8 cellular contexts compared by ENCODE assay signal in the genomic region with DNA sequence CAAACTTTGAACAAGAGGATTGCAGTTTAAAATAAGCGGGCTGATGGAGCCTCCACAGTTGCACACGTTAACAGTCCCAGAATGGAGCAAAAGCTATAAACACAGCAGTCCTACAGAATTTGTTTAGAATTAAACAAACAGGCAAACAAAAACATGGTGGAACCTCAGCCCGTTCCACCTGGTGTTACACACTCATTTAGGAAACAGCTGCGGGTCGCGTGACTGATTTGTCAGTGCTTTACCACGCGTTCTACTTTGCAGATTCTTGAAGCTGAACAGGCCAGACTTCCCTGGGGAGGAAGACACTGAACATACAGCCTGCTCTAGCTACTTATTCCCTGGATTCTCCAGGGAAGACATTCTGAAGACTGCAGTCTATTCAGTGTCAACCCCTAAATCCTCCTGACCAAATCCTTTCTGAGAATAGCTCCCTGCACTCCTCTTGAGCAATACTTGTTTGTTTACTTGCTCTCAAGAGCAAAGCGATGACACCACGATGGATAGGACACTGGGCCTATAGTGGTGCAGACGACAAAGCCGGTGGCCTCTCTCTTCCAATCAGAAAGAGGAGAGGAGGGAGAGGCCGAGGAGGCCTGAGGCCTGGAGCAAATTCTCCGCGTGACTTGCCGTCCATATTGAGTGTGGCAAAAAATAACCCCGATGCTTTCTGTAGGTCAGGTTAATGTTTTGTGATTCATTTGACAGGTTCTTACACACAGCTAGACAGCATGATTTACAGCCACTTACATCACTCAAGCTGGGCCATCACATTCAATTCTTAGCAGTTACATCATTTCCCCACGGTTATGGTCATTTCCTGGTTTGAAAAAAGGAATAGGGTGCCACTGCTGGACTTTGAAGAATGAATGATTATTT. TPM values are rescaled to one million over a fixed set of nuclear protein-coding genes. Genes with fewer than 3 reads are reported as not detected.
DNase-seq lines count a peak whose midpoint lies in the region; ATAC-seq and TF ChIP-seq lines count a peak whose summit lies in the region.

No MANE protein-coding gene starts in this region.

- peak overlapping the region; percentile 91 for H3K27ac ChIP-seq in CD4-positive, CD25-positive, alpha-beta regulatory T cell (ENCODE audit: insufficient read depth, low read length, poor library complexity, severe bottlenecking)
- H3K27ac ChIP-seq in dorsolateral prefrontal cortex = peak overlapping the region; percentile 89 to 100 (median 97)
- peak overlapping the region; percentile 99 for H3K27ac ChIP-seq in liver (ENCODE audit: low read depth in 1 of 2, low read length in 2 of 2)

- peak overlapping the region; percentile 98 to 99 (median 99) for H3K27ac Mint-ChIP-seq in CD4-positive, CD25-positive, alpha-beta regulatory T cell

- peaks cover 5% of the 10 kb centered on the region for H3K27me3 Mint-ChIP-seq in CD4-positive, CD25-positive, alpha-beta regulatory T cell

- H3K36me3 Mint-ChIP-seq in CD4-positive, CD25-positive, alpha-beta regulatory T cell = peaks cover 5% of the 10 kb centered on the region

- peak in 12 of 56 donors; percentile 7 to 39 (median 24) for TF ChIP-seq CTCF in dorsolateral prefrontal cortex (IDR thresholded peaks at IDR 0.05 in 54 of 56, conservative IDR thresholded peaks at IDR 0.05 in 2 of 56; ENCODE audit: low read depth in 1 of 56, partially characterized antibody in 56 of 56)
- no peak for TF ChIP-seq CTCF in liver (IDR thresholded peaks at IDR 0.05; ENCODE audit: low read depth, low read length, missing input control)

- peak overlapping the region; percentile 76 for H3K4me3 ChIP-seq in CD4-positive, CD25-positive, alpha-beta regulatory T cell (ENCODE audit: low read depth, low read length)
- H3K4me3 ChIP-seq in dorsolateral prefrontal cortex (peak overlapping the region in 58 of 59 donors; percentile 20 to 68 (median 47)), liver (ENCODE audit: low read depth in 1 of 3, low read length in 3 of 3) (peak overlapping the region in 1 of 3 donors; percentile 14)

- peaks cover 13 to 56% (median 35%) of the 10 kb centered on the region in 4 donors for H3K4me1 Mint-ChIP-seq in CD4-positive, CD25-positive, alpha-beta regulatory T cell

- no peaks in the 10 kb centered on the region for H3K9me3 ChIP-seq in CD4-positive, CD25-positive, alpha-beta regulatory T cell (ENCODE audit: control insufficient read depth in 2 of 2, low read length in 2 of 2)
- H3K9me3 ChIP-seq in liver (ENCODE audit: control insufficient read depth in 4 of 4, low read length in 3 of 4) = no peaks in the 10 kb centered on the region

- peaks cover 0 to 3% (median 0%) of the 10 kb centered on the region in 7 donors for H3K9me3 Mint-ChIP-seq in CD4-positive, CD25-positive, alpha-beta regulatory T cell

- 10% methylated on average over 18 of the region's 18 CpGs for WGBS in liver

- H3K36me3 ChIP-seq in CD4-positive, CD25-positive, alpha-beta regulatory T cell (ENCODE audit: control insufficient read depth, insufficient read depth, low read length) = no peaks in the 10 kb centered on the region
- H3K36me3 ChIP-seq in liver (ENCODE audit: control insufficient read depth in 4 of 4, insufficient read depth in 3 of 4, low read depth in 1 of 4, low read length in 3 of 4) = no peaks in the 10 kb centered on the region

- intact Hi-C loops in dorsolateral prefrontal cortex (cut with DNase I) = loop anchor here in 1 of 2 donors (10.0 kb wide), 1 partner anchor 823 kb away; a partner anchor contains a TSS

- ATAC-seq in CD4-positive, CD25-positive, alpha-beta regulatory T cell (ENCODE audit: low read depth in 2 of 2) = peak; percentile 73 to 74
- peak; percentile 49 for ATAC-seq in GM19463 (IDR thresholded peaks at IDR 0.05; ENCODE audit: unreplicated experiment)

- H3K27me3 ChIP-seq in CD4-positive, CD25-positive, alpha-beta regulatory T cell (ENCODE audit: control insufficient read depth, insufficient read depth, low read length) = no peaks in the 10 kb centered on the region
- H3K27me3 ChIP-seq in dorsolateral prefrontal cortex (no peaks in the 10 kb centered on the region), liver (ENCODE audit: control insufficient read depth in 4 of 4, insufficient read depth in 4 of 4, low read length in 3 of 4) (no peaks in the 10 kb centered on the region)

- peak; percentile 84 to 98 (median 92) for DNase-seq in CD4-positive, CD25-positive, alpha-beta regulatory T cell
- peak; percentile 92 for DNase-seq in HK-2 (ENCODE audit: unreplicated experiment)
- peak; percentile 98 for DNase-seq in NCI-H82 (lab: John Stamatoyannopoulos, UW)
- DNase-seq in activated CD4-positive, alpha-beta T cell treated with anti-CD3 and anti-CD28 coated beads, Interleukin-2, amount 50 U/mL, for 48 hours = peak; percentile 81 to 86
- DNase-seq in dorsolateral prefrontal cortex = peak; percentile 78 to 98 (median 95)
- DNase-seq in stimulated activated CD4-positive, alpha-beta T cell treated with anti-CD3 and anti-CD28 coated beads, Interleukin-4, amount 100 ng/mL, for 24 hours = peak; percentile 90

- H3K9ac ChIP-seq in liver (ENCODE audit: low read depth in 1 of 2, low read length in 2 of 2) = peak overlapping the region; percentile 10 to 88

- peaks cover 44% of the 10 kb centered on the region for H3K4me1 ChIP-seq in CD4-positive, CD25-positive, alpha-beta regulatory T cell (ENCODE audit: control insufficient read depth, insufficient read depth, low read length, poor library complexity, severe bottlenecking)
- H3K4me1 ChIP-seq in liver (ENCODE audit: control insufficient read depth in 4 of 4, insufficient read depth in 4 of 4, low read length in 3 of 4) = peaks cover 4 to 27% (median 16%) of the 10 kb centered on the region in 4 donors

- no peak for TF ChIP-seq RAD21 in liver (IDR thresholded peaks at IDR 0.05)

- peak overlapping the region; percentile 61 to 86 (median 82) for H3K4me3 Mint-ChIP-seq in CD4-positive, CD25-positive, alpha-beta regulatory T cell

TF ChIP-seq in liver, 16 proteins besides CTCF, POLR2A, EP300 and RAD21 (continues in another document):
- TF ChIP-seq NR2F2 (IDR thresholded peaks at IDR 0.05) = peak; percentile 76
- TF ChIP-seq, protein P1, sequence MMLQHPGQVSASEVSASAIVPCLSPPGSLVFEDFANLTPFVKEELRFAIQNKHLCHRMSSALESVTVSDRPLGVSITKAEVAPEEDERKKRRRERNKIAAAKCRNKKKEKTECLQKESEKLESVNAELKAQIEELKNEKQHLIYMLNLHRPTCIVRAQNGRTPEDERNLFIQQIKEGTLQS (IDR thresholded peaks at IDR 0.05) = peak; percentile 93
- peak; percentile 98 for TF ChIP-seq FOXA1 (IDR thresholded peaks at IDR 0.05)
- TF ChIP-seq FOXA2 (IDR thresholded peaks at IDR 0.05) = peak; percentile 95
- TF ChIP-seq HNF4A (conservative IDR thresholded peaks at IDR 0.05) = peak; percentile 9 to 57
- peak; percentile 98 for TF ChIP-seq SP1 (IDR thresholded peaks at IDR 0.05)
- TF ChIP-seq JUND (IDR thresholded peaks at IDR 0.05) = peak in 1 of 2 donors; percentile 75
- TF ChIP-seq GABPA (IDR thresholded peaks at IDR 0.05 in 1 of 2, conservative IDR thresholded peaks at IDR 0.05 in 1 of 2) = peak; percentile 45 to 73
- no peak for TF ChIP-seq HNF4G (IDR thresholded peaks at IDR 0.05)
- TF ChIP-seq EGR1 (IDR thresholded peaks at IDR 0.05; ENCODE audit: low read depth in 2 of 2) = peak in 1 of 2 donors; percentile 24
- TF ChIP-seq, protein P2, sequence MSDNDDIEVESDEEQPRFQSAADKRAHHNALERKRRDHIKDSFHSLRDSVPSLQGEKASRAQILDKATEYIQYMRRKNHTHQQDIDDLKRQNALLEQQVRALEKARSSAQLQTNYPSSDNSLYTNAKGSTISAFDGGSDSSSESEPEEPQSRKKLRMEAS (IDR thresholded peaks at IDR 0.05) = peak; percentile 51
- peak; percentile 84 for TF ChIP-seq TAF1 (conservative IDR thresholded peaks at IDR 0.05)
- peak; percentile 87 to 88 for TF ChIP-seq RXRA (IDR thresholded peaks at IDR 0.05)
- TF ChIP-seq YY1 (IDR thresholded peaks at IDR 0.05) = peak; percentile 100
- TF ChIP-seq, protein P3, sequence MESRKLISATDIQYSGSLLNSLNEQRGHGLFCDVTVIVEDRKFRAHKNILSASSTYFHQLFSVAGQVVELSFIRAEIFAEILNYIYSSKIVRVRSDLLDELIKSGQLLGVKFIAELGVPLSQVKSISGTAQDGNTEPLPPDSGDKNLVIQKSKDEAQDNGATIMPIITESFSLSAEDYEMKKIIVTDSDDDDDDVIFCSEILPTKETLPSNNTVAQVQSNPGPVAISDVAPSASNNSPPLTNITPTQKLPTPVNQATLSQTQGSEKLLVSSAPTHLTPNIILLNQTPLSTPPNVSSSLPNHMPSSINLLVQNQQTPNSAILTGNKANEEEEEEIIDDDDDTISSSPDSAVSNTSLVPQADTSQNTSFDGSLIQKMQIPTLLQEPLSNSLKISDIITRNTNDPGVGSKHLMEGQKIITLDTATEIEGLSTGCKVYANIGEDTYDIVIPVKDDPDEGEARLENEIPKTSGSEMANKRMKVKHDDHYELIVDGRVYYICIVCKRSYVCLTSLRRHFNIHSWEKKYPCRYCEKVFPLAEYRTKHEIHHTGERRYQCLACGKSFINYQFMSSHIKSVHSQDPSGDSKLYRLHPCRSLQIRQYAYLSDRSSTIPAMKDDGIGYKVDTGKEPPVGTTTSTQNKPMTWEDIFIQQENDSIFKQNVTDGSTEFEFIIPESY (IDR thresholded peaks at IDR 0.05) = peak; percentile 11

RNA-seq across cellular contexts. Expression of a gene that starts 4.0 kb away (rescaled TPM):
- 83.2 TPM for total RNA-seq in CD4-positive, CD25-positive, alpha-beta regulatory T cell
- 100 to 1,000 TPM; 123 to 158 (median 140) TPM for polyA plus RNA-seq in CD4-positive, CD25-positive, alpha-beta regulatory T cell
- 100 to 1,000 TPM in 115 of 120 experiments, 10 to 100 TPM in 5; 88.4 to 163 (median 131) TPM for total RNA-seq in dorsolateral prefrontal cortex
- total RNA-seq in liver = 10 to 100 TPM; 10.3 to 14.1 TPM
- 10 to 100 TPM; 17.3 to 36.3 TPM for polyA plus RNA-seq in liver

RNA-seq across cellular contexts. Expression of a gene that starts 4.6 kb away (rescaled TPM):
- 35.5 TPM for total RNA-seq in CD4-positive, CD25-positive, alpha-beta regulatory T cell
- polyA plus RNA-seq in CD4-positive, CD25-positive, alpha-beta regulatory T cell = 10 to 100 TPM; 18.8 to 29.2 (median 26.4) TPM
- total RNA-seq in dorsolateral prefrontal cortex (100 to 1,000 TPM in 6 of 120 experiments, 10 to 100 TPM in 114; 43.6 to 107 (median 78.8) TPM), liver (10 to 100 TPM; 14.3 to 30.3 TPM)
- 10 to 100 TPM; 13.2 to 21.8 TPM for polyA plus RNA-seq in liver
